34 cellular contexts compared by ENCODE assay signal in the genomic region with DNA sequence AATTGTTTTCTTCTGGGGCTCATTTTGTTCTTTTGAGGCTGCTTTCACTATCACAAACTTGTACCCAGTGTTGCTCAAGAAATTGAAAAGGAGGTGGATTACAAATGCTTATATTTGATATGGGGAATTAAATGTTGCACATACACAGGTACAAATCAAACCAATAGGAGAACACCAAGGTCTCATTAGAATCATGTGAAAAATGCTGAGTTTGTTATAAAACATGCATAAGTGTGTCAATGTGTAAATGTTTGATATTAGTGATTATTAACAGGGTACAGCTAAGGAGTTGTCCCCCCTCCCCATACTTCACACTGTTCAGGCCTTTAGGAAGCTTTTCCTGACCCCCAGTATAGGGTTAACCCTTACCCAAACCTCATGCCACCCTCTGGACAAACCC.
DNase-seq lines count a peak whose midpoint lies in the region; ATAC-seq, FAIRE-seq and TF ChIP-seq lines count a peak whose summit lies in the region.
"Had no signal": no experiment of that assay in that cellular context is flagged by ENCODE, and none has a peak within 500 bp of the region (broad histone marks: within the 10 kb centered on the region; RNA-seq: fewer than 3 reads in every experiment).

No MANE protein-coding gene starts in this region.

- H3K9me3 ChIP-seq in HepG2 (ENCODE audit: low read length) (peaks cover 81% of the 10 kb centered on the region), right lobe of liver (no peaks in the 10 kb centered on the region), A549 (no peaks in the 10 kb centered on the region), IMR-90 (ENCODE audit: control insufficient read depth, insufficient read depth, low read length) (peaks cover 2% of the 10 kb centered on the region; the same call in 1 of the 2 replicates), K562 (replicated peaks; ENCODE audit: control insufficient read depth, insufficient read depth, low read depth, low read length) (no peaks in the 10 kb centered on the region)
- H3K9me3 ChIP-seq: BE2C; BLaER1; BLaER1 treated with 17β-estradiol and CSF1 and Interleukin-3, amounts not matched to agents 10 nM and 100 nM; Caco-2 had no signal

- no peak overlapping the region for H3K56ac ChIP-seq in IMR-90 (ENCODE audit: extremely low read depth, insufficient read depth, low read length)

- TF ChIP-seq CTCF in HepG2 (CRISPR knock-in tag; IDR thresholded peaks at IDR 0.05) (no peak), right lobe of liver (IDR thresholded peaks at IDR 0.05) (no peak), A549 (IDR thresholded peaks at IDR 0.05) (no peak), IMR-90 (conservative IDR thresholded peaks at IDR 0.05; ENCODE audit: low read depth, low read length) (no peak), K562 (IDR thresholded peaks at IDR 0.05 in 2 of 3, conservative IDR thresholded peaks at IDR 0.05 in 1 of 3; ENCODE audit: insufficient read depth in 2 of 3, low read depth in 1 of 3, low read length in 3 of 3) (no peak)

- H3K9me1 ChIP-seq in IMR-90 (ENCODE audit: insufficient read depth, low read length) (no peaks in the 10 kb centered on the region), K562 (ENCODE audit: control insufficient read depth, insufficient read depth, low read length) (no peaks in the 10 kb centered on the region)

- H3K27ac ChIP-seq in HepG2 (ENCODE audit: extremely low read length, insufficient read depth, low read length) (no peak overlapping the region), right lobe of liver (no peak overlapping the region), A549 (no peak overlapping the region), IMR-90 (ENCODE audit: insufficient read depth, low read length) (no peak overlapping the region), K562 (ENCODE audit: extremely low read depth, low read depth, low read length) (no peak overlapping the region)
- H3K27ac ChIP-seq: 22Rv1; BLaER1; BLaER1 treated with 17β-estradiol and CSF1 and Interleukin-3, amounts not matched to agents 10 nM and 100 nM; C4-2B had no signal

- H3K4ac ChIP-seq in IMR-90 (ENCODE audit: low read depth, low read length), result no peak overlapping the region

- H3K27me3 ChIP-seq in HepG2 (ENCODE audit: control insufficient read depth in 1 of 2, insufficient read depth in 2 of 2, low read length in 2 of 2) (no peaks in the 10 kb centered on the region), right lobe of liver (no peaks in the 10 kb centered on the region), IMR-90 (ENCODE audit: control insufficient read depth, insufficient read depth, low read length) (no peaks in the 10 kb centered on the region), K562 (ENCODE audit: control insufficient read depth in 2 of 2, insufficient read depth in 2 of 2, low read length in 2 of 2) (no peaks in the 10 kb centered on the region)
- H3K27me3 ChIP-seq: BE2C; BLaER1; BLaER1 treated with 17β-estradiol and CSF1 and Interleukin-3, amounts not matched to agents 10 nM and 100 nM had no signal

- FAIRE-seq in HepG2 (lab: Jason Lieb, UNC), result no peak
- FAIRE-seq in A549 (lab: Jason Lieb, UNC), result no peak
- FAIRE-seq in K562 (lab: Jason Lieb, UNC), result no peak
- FAIRE-seq: A204.1, D721Med had no signal

- H3K9ac ChIP-seq in HepG2 (ENCODE audit: insufficient read depth, low read depth, low read length), result no peak overlapping the region
- H3K9ac ChIP-seq in IMR-90 (ENCODE audit: low read depth, low read length), result no peak overlapping the region
- no peak overlapping the region for H3K9ac ChIP-seq in K562 (ENCODE audit: insufficient read depth in 1 of 2, low read depth in 2 of 2, low read length in 2 of 2)
- H3K9ac ChIP-seq: BLaER1; BLaER1 treated with 17β-estradiol and CSF1 and Interleukin-3, amounts not matched to agents 10 nM and 100 nM had no signal

- no peak overlapping the region for H4K5ac ChIP-seq in IMR-90 (ENCODE audit: low read depth, low read length)

- H3K4me3 ChIP-seq in HepG2 (replicated peaks in 1 of 3; ENCODE audit: insufficient read depth in 1 of 3, low read depth in 2 of 3, low read length in 3 of 3) (no peak overlapping the region), right lobe of liver (no peak overlapping the region), A549 (no peak overlapping the region), IMR-90 (ENCODE audit: insufficient read depth, low read depth, low read length) (no peak overlapping the region), K562 (no peak overlapping the region)
- H3K4me3 ChIP-seq: BLaER1; BLaER1 treated with 17β-estradiol and CSF1 and Interleukin-3, amounts not matched to agents 10 nM and 100 nM had no signal

- no peak overlapping the region for H4K91ac ChIP-seq in IMR-90 (ENCODE audit: insufficient read depth, low read depth, low read length)

- DNase-seq in HepG2 (ENCODE audit: low spot score), result no peak
- no peak for DNase-seq in right lobe of liver
- DNase-seq in A549 (ENCODE audit: low read depth in 1 of 2, low spot score in 1 of 2), result no peak
- DNase-seq in IMR-90, result no peak
- no peak for DNase-seq in K562 (ENCODE audit: extremely low read depth in 1 of 4, low spot score in 3 of 4)
- DNase-seq in anterior cingulate cortex (lab: John Stamatoyannopoulos, UW), result no peak
- DNase-seq: 8988T; ACHN; AML-193; BE2C; C1 segment of cervical spinal cord; Caco-2; Calu3; CD4-positive, alpha-beta memory T cell; CD4-positive, alpha-beta T cell; CD4-positive, CD25-positive, alpha-beta regulatory T cell; CD8-positive, alpha-beta memory T cell; CD8-positive, alpha-beta T cell; COR-L47; DMS 273 treated with DMSO at 0.1 percent for 48 hours; DMS153; DMS53; DMS79; DMS79 treated with DMSO at 0.1 percent for 48 hours; DND-41; EL had no signal

- dilution Hi-C loops in IMR-90 (cut with HindIII; ENCODE audit: low sequenced_read_pairs, unreplicated experiment), result no loop called here

- no peaks in the 10 kb centered on the region for H4K20me1 ChIP-seq in HepG2 (ENCODE audit: insufficient read depth, low read length)
- no peaks in the 10 kb centered on the region for H4K20me1 ChIP-seq in IMR-90 (ENCODE audit: insufficient read depth, low read length)
- no peaks in the 10 kb centered on the region for H4K20me1 ChIP-seq in K562 (replicated peaks; ENCODE audit: control insufficient read depth, insufficient read depth, low read length)
- H4K20me1 ChIP-seq: BLaER1; BLaER1 treated with 17β-estradiol and CSF1 and Interleukin-3, amounts not matched to agents 10 nM and 100 nM had no signal

- H3K23ac ChIP-seq in IMR-90 (ENCODE audit: low read depth, low read length), result no peak overlapping the region

- TF ChIP-seq POLR2A in HepG2 (IDR thresholded peaks at IDR 0.05; ENCODE audit: insufficient read depth in 1 of 2, low read depth in 2 of 2, low read length in 2 of 2), result no peak
- TF ChIP-seq POLR2A in right lobe of liver (IDR thresholded peaks at IDR 0.05), result no peak
- no peak for TF ChIP-seq POLR2A in A549 (IDR thresholded peaks at IDR 0.05; ENCODE audit: low read length)
- no peak for TF ChIP-seq POLR2A in IMR-90 (IDR thresholded peaks at IDR 0.05; ENCODE audit: low read depth, low read length)
- no peak for TF ChIP-seq POLR2A in K562 (conservative IDR thresholded peaks at IDR 0.05)

- H2BK120ac ChIP-seq in IMR-90 (ENCODE audit: low read depth, low read length), result no peak overlapping the region

- H2AFZ ChIP-seq in HepG2 (ENCODE audit: low read length) (no peak overlapping the region), IMR-90 (replicated peaks; ENCODE audit: low read length, poor library complexity) (no peak overlapping the region), K562 (ENCODE audit: low read depth, low read length) (no peak overlapping the region)

- CTCF ChIA-PET in HepG2 (lab: Yijun Ruan, JAX; ENCODE audit: low intra/inter-chr PET ratio, low total read pairs), result no interaction called here
- CTCF ChIA-PET in A549 (lab: Yijun Ruan, JAX), result no interaction called here
- CTCF ChIA-PET in IMR-90 (lab: Yijun Ruan, JAX), result no interaction called here
- CTCF ChIA-PET in K562 (lab: Yijun Ruan, JAX; ENCODE audit: low intra/inter-chr PET ratio), result no interaction called here

- in situ Hi-C loops in HepG2 (cut with HindIII; ENCODE audit: extremely low pct_ligation_motif_present, low pct_unique_long_range_greater_than_20kb) (no loop called here), IMR-90 (cut with MboI; ENCODE audit: low sequenced_read_pairs) (no loop called here), K562 (cut with MboI) (no loop called here)

- H3K4me1 ChIP-seq in HepG2 (ENCODE audit: insufficient read depth, low read length) (no peaks in the 10 kb centered on the region), right lobe of liver (peaks cover 0 to 5% (median 0%) of the 10 kb centered on the region in 4 donors), A549 (no peaks in the 10 kb centered on the region), IMR-90 (ENCODE audit: control insufficient read depth, insufficient read depth, low read length) (no peaks in the 10 kb centered on the region), K562 (replicated peaks in 1 of 2; ENCODE audit: control insufficient read depth in 2 of 2, insufficient read depth in 2 of 2, low read length in 2 of 2) (no peaks in the 10 kb centered on the region)
- H3K4me1 ChIP-seq: BE2C; BLaER1; BLaER1 treated with 17β-estradiol and CSF1 and Interleukin-3, amounts not matched to agents 10 nM and 100 nM; Caco-2 had no signal

- BruUV-seq in HepG2 (replicated peaks; lab: Mats Ljungman, UMichigan), result no TSS peak
- BruUV-seq in IMR-90 (replicated peaks; lab: Mats Ljungman, UMichigan), result no TSS peak
- BruUV-seq in K562 (replicated peaks; lab: Mats Ljungman, UMichigan), result no TSS peak

- no peaks in the 10 kb centered on the region for H3K79me1 ChIP-seq in IMR-90 (ENCODE audit: low read depth in 1 of 2, low read length in 2 of 2)

- H2AK9ac ChIP-seq in IMR-90 (replicated peaks; ENCODE audit: low read depth, low read length, poor library complexity), result no peak overlapping the region

- ATAC-seq in HepG2 (no peak), right lobe of liver (no peak), A549 (no peak), IMR-90 (ENCODE audit: low read depth) (no peak), K562 (no peak), GM19467 (IDR thresholded peaks at IDR 0.05; ENCODE audit: unreplicated experiment) (no peak), HG03139 (IDR thresholded peaks at IDR 0.05; ENCODE audit: unreplicated experiment) (no peak)
- ATAC-seq: CD8-positive, alpha-beta T cell had no signal

- H2AK5ac ChIP-seq in IMR-90 (ENCODE audit: low read depth, low read length), result no peak overlapping the region

- H3K36me3 ChIP-seq in HepG2 (replicated peaks in 1 of 2; ENCODE audit: control insufficient read depth in 1 of 2, insufficient read depth in 2 of 2, low read length in 2 of 2) (no peaks in the 10 kb centered on the region), right lobe of liver (no peaks in the 10 kb centered on the region), IMR-90 (ENCODE audit: control insufficient read depth, insufficient read depth, low read length) (no peaks in the 10 kb centered on the region), K562 (ENCODE audit: control insufficient read depth, insufficient read depth, low read length) (no peaks in the 10 kb centered on the region)
- H3K36me3 ChIP-seq: BE2C; BLaER1; BLaER1 treated with 17β-estradiol and CSF1 and Interleukin-3, amounts not matched to agents 10 nM and 100 nM had no signal

- intact Hi-C loops in HepG2 (cut with micrococcal nuclease; ENCODE audit: unreplicated experiment), result no loop called here
- intact Hi-C loops in right lobe of liver (cut with DNase I), result no loop called here
- intact Hi-C loops in IMR-90 (cut with micrococcal nuclease), result no loop called here
- intact Hi-C loops in K562 (cut with micrococcal nuclease), result no loop called here

- H3K18ac ChIP-seq in IMR-90 (ENCODE audit: low read depth, low read length), result no peak overlapping the region

- no peak overlapping the region for H2BK5ac ChIP-seq in IMR-90 (ENCODE audit: low read depth, low read length, poor library complexity, severe bottlenecking)

- no peak overlapping the region for H4K8ac ChIP-seq in IMR-90 (ENCODE audit: low read depth in 2 of 2, low read length in 2 of 2)

- no peak overlapping the region for H3K14ac ChIP-seq in IMR-90 (replicated peaks; ENCODE audit: low read depth, low read length)

- H3K4me2 ChIP-seq in HepG2 (ENCODE audit: low read depth, low read length), result no peak overlapping the region
- no peak overlapping the region for H3K4me2 ChIP-seq in A549
- H3K4me2 ChIP-seq in IMR-90 (ENCODE audit: low read depth, low read length), result no peak overlapping the region
- no peak overlapping the region for H3K4me2 ChIP-seq in K562 (ENCODE audit: insufficient read depth, low read length)
- H3K4me2 ChIP-seq: BLaER1; BLaER1 treated with 17β-estradiol and CSF1 and Interleukin-3, amounts not matched to agents 10 nM and 100 nM had no signal

- H2BK15ac ChIP-seq in IMR-90 (ENCODE audit: low read depth, low read length), result no peak overlapping the region

- TF ChIP-seq RAD21 in HepG2 (CRISPR knock-in tag; IDR thresholded peaks at IDR 0.05) (no peak), A549 (conservative IDR thresholded peaks at IDR 0.05 in 1 of 2, IDR thresholded peaks at IDR 0.05 in 1 of 2) (no peak), IMR-90 (IDR thresholded peaks at IDR 0.05; ENCODE audit: low read length) (no peak), K562 (CRISPR knock-in tag; conservative IDR thresholded peaks at IDR 0.05 in 1 of 2, IDR thresholded peaks at IDR 0.05 in 1 of 2) (no peak)

- TF ChIP-seq EP300 in HepG2 (IDR thresholded peaks at IDR 0.05; ENCODE audit: low read depth in 2 of 2, low read length in 2 of 2) (no peak), HepG2 (CRISPR knock-in tag; IDR thresholded peaks at IDR 0.05; ENCODE audit: borderline replicate concordance) (no peak), A549 (IDR thresholded peaks at IDR 0.05) (no peak), K562 (IDR thresholded peaks at IDR 0.05; ENCODE audit: low read length) (no peak)

- POLR2A ChIA-PET in HepG2 (lab: Yijun Ruan, JAX) (no interaction called here), A549 (lab: Yijun Ruan, JAX) (no interaction called here), IMR-90 (lab: Charles Lee; ENCODE audit: unreplicated experiment) (no interaction called here), K562 (lab: Yijun Ruan, JAX) (no interaction called here)

- no peak overlapping the region for H2BK20ac ChIP-seq in IMR-90 (ENCODE audit: low read depth, low read length)

- H3K79me2 ChIP-seq in HepG2 (ENCODE audit: insufficient read depth, low read length), result no peaks in the 10 kb centered on the region
- H3K79me2 ChIP-seq in K562 (ENCODE audit: control insufficient read depth, insufficient read depth, low read length), result no peaks in the 10 kb centered on the region

Comparison
In these comparisons a context has a peak if more than half of its experiments do, and no peak if none do; other contexts are left out.
1. Of the 241 proteins assayed by ChIP-seq in both HepG2 and K562: peak only in HepG2: MAFF and MAFK; only in K562: none; in both: none; in neither: 239.